12 cellular contexts compared by ENCODE assay signal in genomic region chr4:20305976-20306375, GRCh38. TPM values are rescaled to one million over a fixed set of nuclear protein-coding genes. Genes with fewer than 3 reads are reported as not detected.
DNase-seq lines count a peak whose midpoint lies in the region; ATAC-seq, FAIRE-seq and TF ChIP-seq lines count a peak whose summit lies in the region.
"Had no signal": no experiment of that assay in that cellular context is flagged by ENCODE, and none has a peak within 500 bp of the region (broad histone marks: within the 10 kb centered on the region; RNA-seq: fewer than 3 reads in every experiment).

No MANE protein-coding gene starts in this region.

- CTCF ChIA-PET in A673 (lab: Charles Lee) = interaction anchor here (0.6 to 0.7 kb wide), 2 partner anchors 11 to 379 kb away, joined by 3 read pairs; no protein-coding TSS in a partner anchor
- CTCF ChIA-PET in HEK293 (lab: Yijun Ruan, JAX) = interaction anchor here (0.6 to 1.5 kb wide), 7 partner anchors 10 to 110 kb away, joined by 3 to 4 read pairs (median 3); no protein-coding TSS in a partner anchor

- H3K27ac ChIP-seq in A673 (ENCODE audit: low read depth, low read length, poor library complexity, severe bottlenecking) (peak overlapping the region; percentile 63), HEK293 (ENCODE audit: extremely low read depth, low read depth, low read length) (no peak overlapping the region)

- peak; percentile 27 for FAIRE-seq in RCC 7860 (lab: Jason Lieb, UNC)

- intact Hi-C loops in A673 (cut with micrococcal nuclease; ENCODE audit: unreplicated experiment) = loop anchor here (2.0 to 5.0 kb wide), 3 partner anchors 49 to 376 kb away; no protein-coding TSS in a partner anchor

- H3K9me3 ChIP-seq in A673 (ENCODE audit: low read depth, low read length, poor library complexity, severe bottlenecking) (no peaks in the 10 kb centered on the region), HEK293 (ENCODE audit: control insufficient read depth, insufficient read depth, low read depth, low read length) (no peaks in the 10 kb centered on the region)

- H3K4me1 ChIP-seq in A673 (ENCODE audit: insufficient read depth, low read length, poor library complexity, severe bottlenecking) = peaks cover 26% of the 10 kb centered on the region
- peaks cover 4% of the 10 kb centered on the region for H3K4me1 ChIP-seq in HEK293 (ENCODE audit: control insufficient read depth, insufficient read depth, low read length)

- H3K4me3 ChIP-seq in A673 (ENCODE audit: low read depth, low read length, poor library complexity, severe bottlenecking) = no peak overlapping the region
- no peak overlapping the region for H3K4me3 ChIP-seq in HEK293 (ENCODE audit: low read depth, low read length)
- no peak overlapping the region for H3K4me3 ChIP-seq in fibroblast of villous mesenchyme (ENCODE audit: low read depth, low read length)
- H3K4me3 ChIP-seq: lung had no signal

- DNase-seq in A673 (ENCODE audit: low spot score) = peak; percentile 74
- DNase-seq in RCC 7860 (ENCODE audit: low spot score) = no peak
- DNase-seq in fibroblast of villous mesenchyme (ENCODE audit: low read depth) = peak; percentile 61
- no peak for DNase-seq in SK-N-DZ (ENCODE audit: low spot score)
- DNase-seq in activated gamma-delta T cell (lab: John Stamatoyannopoulos, UW) = no peak
- DNase-seq: activated CD8-positive, alpha-beta memory T cell treated with anti-CD3 and anti-CD28 coated beads, Interleukin-2, amount 50 U/mL, for 48 hours; CD4-positive, CD25-positive, alpha-beta regulatory T cell; SHP77 had no signal

- TF ChIP-seq CTCF in A673 (conservative IDR thresholded peaks at IDR 0.05; ENCODE audit: low read depth, low read length) (peak; percentile 57), HEK293 (tag by site-specific recombination; IDR thresholded peaks at IDR 0.05) (no peak), fibroblast of villous mesenchyme (IDR thresholded peaks at IDR 0.05; ENCODE audit: insufficient read depth, low read depth, low read length) (peak; percentile 44)

- ATAC-seq in GM19467 (IDR thresholded peaks at IDR 0.05; ENCODE audit: unreplicated experiment) (no peak), HG03095 (IDR thresholded peaks at IDR 0.05; ENCODE audit: unreplicated experiment) (no peak)

- no TSS peak for BruUV-seq in A673 (replicated peaks; lab: Mats Ljungman, UMichigan)

- no peaks in the 10 kb centered on the region for H3K36me3 ChIP-seq in A673 (ENCODE audit: insufficient read depth, low read length, poor library complexity, severe bottlenecking)
- peaks cover 0 to 36% of the 10 kb centered on the region in 2 experiments; a peak in 1 of 3 replicates for H3K36me3 ChIP-seq in HEK293 (ENCODE audit: control insufficient read depth in 2 of 2, insufficient read depth in 1 of 2, low read length in 2 of 2)

- H3K27me3 ChIP-seq in A673 (replicated peaks; ENCODE audit: insufficient read depth, low read depth, low read length, poor library complexity) = no peaks in the 10 kb centered on the region

- POLR2A ChIA-PET in A673 (lab: Charles Lee; ENCODE audit: low non-redundant PET) (no interaction called here), HEK293 (lab: Yijun Ruan, JAX) (no interaction called here)

TF ChIP-seq in HEK293, 187 proteins besides CTCF, POLR2A, EP300 and RAD21:
- TF ChIP-seq PRDM1 (tag by site-specific recombination; IDR thresholded peaks at IDR 0.05) (peak; percentile 67), ZNF654 (tag by site-specific recombination; IDR thresholded peaks at IDR 0.05; ENCODE audit: low read depth) (peak; percentile 23), KLF16 (tag by site-specific recombination; IDR thresholded peaks at IDR 0.05) (no peak), INSM2 (tag by site-specific recombination; IDR thresholded peaks at IDR 0.05) (no peak), ZBTB7A (tag by site-specific recombination; IDR thresholded peaks at IDR 0.05; ENCODE audit: low read depth) (no peak), ZIC2 (tag by site-specific recombination; IDR thresholded peaks at IDR 0.05) (no peak), ZSCAN23 (tag by site-specific recombination; IDR thresholded peaks at IDR 0.05) (no peak)
- TF ChIP-seq, protein P1, sequence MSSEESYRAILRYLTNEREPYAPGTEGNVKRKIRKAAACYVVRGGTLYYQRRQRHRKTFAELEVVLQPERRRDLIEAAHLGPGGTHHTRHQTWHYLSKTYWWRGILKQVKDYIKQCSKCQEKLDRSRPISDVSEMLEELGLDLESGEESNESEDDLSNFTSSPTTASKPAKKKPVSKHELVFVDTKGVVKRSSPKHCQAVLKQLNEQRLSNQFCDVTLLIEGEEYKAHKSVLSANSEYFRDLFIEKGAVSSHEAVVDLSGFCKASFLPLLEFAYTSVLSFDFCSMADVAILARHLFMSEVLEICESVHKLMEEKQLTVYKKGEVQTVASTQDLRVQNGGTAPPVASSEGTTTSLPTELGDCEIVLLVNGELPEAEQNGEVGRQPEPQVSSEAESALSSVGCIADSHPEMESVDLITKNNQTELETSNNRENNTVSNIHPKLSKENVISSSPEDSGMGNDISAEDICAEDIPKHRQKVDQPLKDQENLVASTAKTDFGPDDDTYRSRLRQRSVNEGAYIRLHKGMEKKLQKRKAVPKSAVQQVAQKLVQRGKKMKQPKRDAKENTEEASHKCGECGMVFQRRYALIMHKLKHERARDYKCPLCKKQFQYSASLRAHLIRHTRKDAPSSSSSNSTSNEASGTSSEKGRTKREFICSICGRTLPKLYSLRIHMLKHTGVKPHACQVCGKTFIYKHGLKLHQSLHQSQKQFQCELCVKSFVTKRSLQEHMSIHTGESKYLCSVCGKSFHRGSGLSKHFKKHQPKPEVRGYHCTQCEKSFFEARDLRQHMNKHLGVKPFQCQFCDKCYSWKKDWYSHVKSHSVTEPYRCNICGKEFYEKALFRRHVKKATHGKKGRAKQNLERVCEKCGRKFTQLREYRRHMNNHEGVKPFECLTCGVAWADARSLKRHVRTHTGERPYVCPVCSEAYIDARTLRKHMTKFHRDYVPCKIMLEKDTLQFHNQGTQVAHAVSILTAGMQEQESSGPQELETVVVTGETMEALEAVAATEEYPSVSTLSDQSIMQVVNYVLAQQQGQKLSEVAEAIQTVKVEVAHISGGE (tag by site-specific recombination; conservative IDR thresholded peaks at IDR 0.05; ENCODE audit: low read depth) = no peak
- TF ChIP-seq, protein P2, sequence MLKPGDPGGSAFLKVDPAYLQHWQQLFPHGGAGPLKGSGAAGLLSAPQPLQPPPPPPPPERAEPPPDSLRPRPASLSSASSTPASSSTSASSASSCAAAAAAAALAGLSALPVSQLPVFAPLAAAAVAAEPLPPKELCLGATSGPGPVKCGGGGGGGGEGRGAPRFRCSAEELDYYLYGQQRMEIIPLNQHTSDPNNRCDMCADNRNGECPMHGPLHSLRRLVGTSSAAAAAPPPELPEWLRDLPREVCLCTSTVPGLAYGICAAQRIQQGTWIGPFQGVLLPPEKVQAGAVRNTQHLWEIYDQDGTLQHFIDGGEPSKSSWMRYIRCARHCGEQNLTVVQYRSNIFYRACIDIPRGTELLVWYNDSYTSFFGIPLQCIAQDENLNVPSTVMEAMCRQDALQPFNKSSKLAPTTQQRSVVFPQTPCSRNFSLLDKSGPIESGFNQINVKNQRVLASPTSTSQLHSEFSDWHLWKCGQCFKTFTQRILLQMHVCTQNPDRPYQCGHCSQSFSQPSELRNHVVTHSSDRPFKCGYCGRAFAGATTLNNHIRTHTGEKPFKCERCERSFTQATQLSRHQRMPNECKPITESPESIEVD (tag by site-specific recombination; IDR thresholded peaks at IDR 0.05) = no peak

RNA-seq across cellular contexts. Expression of gene SLIT2, which starts 54.3 kb away (rescaled TPM):
- 59.7 and 70.6 TPM in 2 replicates for total RNA-seq in A673 (2021)
- 8.4 and 20.7 TPM in 2 replicates for total RNA-seq in fibroblast of villous mesenchyme
- 10.2 and 10.8 TPM in 2 replicates for polyA plus RNA-seq in SK-N-DZ (2014; cell fraction: cytosol; rRNA removed)
- polyA plus RNA-seq in SK-N-DZ (2014; cell fraction: nucleus; rRNA removed) = 9.5 and 10.2 TPM in 2 replicates
- total RNA-seq: CD4-positive, CD25-positive, alpha-beta regulatory T cell had no signal
- polyA plus RNA-seq: CD4-positive, CD25-positive, alpha-beta regulatory T cell had no signal

Comparison
In these comparisons a context has a peak if more than half of its experiments do, and no peak if none do; other contexts are left out.
1. DNase-seq: peak in A673 (single experiment) and fibroblast of villous mesenchyme (single experiment); none in RCC 7860 (single experiment), SK-N-DZ (single experiment) and activated gamma-delta T cell (single experiment).